ENCODE assay signal across 15 cellular contexts in genomic region chr14:87411370-87411769, GRCh38.
DNase-seq lines count a peak whose midpoint lies in the region; TF ChIP-seq lines count a peak whose summit lies in the region.
"Had no signal": no experiment of that assay in that cellular context is flagged by ENCODE, and none has a peak within 500 bp of the region (broad histone marks: within the 10 kb centered on the region; RNA-seq: fewer than 3 reads in every experiment).

No MANE protein-coding gene starts in this region.

- H3K4me1 Mint-ChIP-seq in MCF 10A (ENCODE audit: insufficient read depth, unreplicated experiment): no peaks in the 10 kb centered on the region
- H3K4me1 Mint-ChIP-seq: CD4-positive, CD25-positive, alpha-beta regulatory T cell; IgD-negative memory B cell had no signal

- no peak for TF ChIP-seq CTCF in MCF 10A (IDR thresholded peaks at IDR 0.05; ENCODE audit: unreplicated experiment)
- no peak for TF ChIP-seq CTCF in mammary epithelial cell (conservative IDR thresholded peaks at IDR 0.05 in 1 of 2, IDR thresholded peaks at IDR 0.05 in 1 of 2; ENCODE audit: extremely low read depth in 1 of 2, insufficient read depth in 1 of 2, low read depth in 1 of 2, low read length in 2 of 2)

- H3K9ac ChIP-seq in mammary epithelial cell (ENCODE audit: insufficient read depth, low read length): no peak overlapping the region
- H3K9ac ChIP-seq: BLaER1 had no signal

- no peak overlapping the region for H3K27ac ChIP-seq in mammary epithelial cell (ENCODE audit: insufficient read depth, low read depth, low read length)
- H3K27ac ChIP-seq: BLaER1 had no signal

- DNase-seq in MCF 10A (ENCODE audit: unreplicated experiment) (peak; percentile 35), mammary epithelial cell (no peak), ecto neural progenitor cell (ENCODE audit: low spot score) (peak; percentile 50), posterior vena cava (ENCODE audit: low spot score) (peak; percentile 59), NCI-H146 (lab: John Stamatoyannopoulos, UW) (no peak), cardiac septum (ENCODE audit: low spot score) (no peak)
- DNase-seq in activated naive CD4-positive, alpha-beta T cell treated with anti-CD3 and anti-CD28 coated beads, Interleukin-2, amount 50 U/mL, for 16 hours: no peak
- DNase-seq: 8988T; AML-193; CD4-positive, CD25-positive, alpha-beta regulatory T cell; DMS53 had no signal

- H3K36me3 Mint-ChIP-seq in MCF 10A (ENCODE audit: insufficient read depth, unreplicated experiment): no peaks in the 10 kb centered on the region
- H3K36me3 Mint-ChIP-seq: CD4-positive, CD25-positive, alpha-beta regulatory T cell; IgD-negative memory B cell had no signal

- WGBS in mammary epithelial cell (ENCODE audit: low coverage, missing lambda C conversion rate): 0% methylated on average over 3 of the region's 3 CpGs

- no peak overlapping the region for H3K4me2 ChIP-seq in mammary epithelial cell (ENCODE audit: insufficient read depth, low read depth, low read length)
- H3K4me2 ChIP-seq: BLaER1, GM23338 had no signal

- H2AFZ ChIP-seq in mammary epithelial cell (ENCODE audit: low read depth, low read length): no peak overlapping the region
- H2AFZ ChIP-seq: GM23338 had no signal

- no peak overlapping the region for H3K4me3 Mint-ChIP-seq in MCF 10A (ENCODE audit: unreplicated experiment)
- H3K4me3 Mint-ChIP-seq: CD4-positive, CD25-positive, alpha-beta regulatory T cell; GM23338; IgD-negative memory B cell had no signal

- H3K9me3 Mint-ChIP-seq in MCF 10A (ENCODE audit: unreplicated experiment): no peaks in the 10 kb centered on the region

- POLR2A ChIA-PET in MCF 10A (lab: Yijun Ruan, JAX): interaction anchor here (1.6 kb wide), 1 partner anchor 49 kb away, joined by 3 read pairs; no protein-coding TSS in a partner anchor

- H3K4me1 ChIP-seq in mammary epithelial cell (ENCODE audit: insufficient read depth, low read length): no peaks in the 10 kb centered on the region
- H3K4me1 ChIP-seq: BLaER1, HAP-1 had no signal

- no peaks in the 10 kb centered on the region for H3K27me3 ChIP-seq in mammary epithelial cell (ENCODE audit: insufficient read depth, low read length)
- H3K27me3 ChIP-seq: BLaER1 had no signal

- BruUV-seq in MCF 10A (replicated peaks; lab: Mats Ljungman, UMichigan): no TSS peak
- BruUV-seq in mammary epithelial cell (replicated peaks; lab: Mats Ljungman, UMichigan): no TSS peak

- H3K4me3 ChIP-seq in mammary epithelial cell (replicated peaks in 1 of 3; ENCODE audit: insufficient read depth in 1 of 3, low read depth in 2 of 3, low read length in 3 of 3): no peak overlapping the region
- H3K4me3 ChIP-seq: BLaER1, GM23338, HAP-1 had no signal

- dilution Hi-C loops in mammary epithelial cell (cut with HindIII; ENCODE audit: low sequenced_read_pairs): no loop called here

- in situ Hi-C loops in mammary epithelial cell (cut with MboI; ENCODE audit: low sequenced_read_pairs in 2 of 2): no loop called here

- CTCF ChIA-PET in MCF 10A (lab: Yijun Ruan, JAX) (interaction anchor here (0.7 kb wide), 1 partner anchor 200 kb away, joined by 3 read pairs; no protein-coding TSS in a partner anchor), mammary epithelial cell (lab: Charles Lee; ENCODE audit: low non-redundant PET) (no interaction called here)

- intact Hi-C loops in MCF 10A (cut with micrococcal nuclease) (no loop called here), mammary epithelial cell (cut with micrococcal nuclease) (no loop called here), posterior vena cava (cut with DNase I) (no loop called here), cardiac septum (cut with DNase I) (no loop called here)

- H3K9me3 ChIP-seq in mammary epithelial cell (replicated peaks; ENCODE audit: insufficient read depth, low read length): no peaks in the 10 kb centered on the region

- no peaks in the 10 kb centered on the region for H3K36me3 ChIP-seq in mammary epithelial cell (ENCODE audit: insufficient read depth, low read length)
- H3K36me3 ChIP-seq: BLaER1, HAP-1 had no signal

- no peaks in the 10 kb centered on the region for H3K27me3 Mint-ChIP-seq in MCF 10A (ENCODE audit: insufficient read depth, unreplicated experiment)
- H3K27me3 Mint-ChIP-seq: CD4-positive, CD25-positive, alpha-beta regulatory T cell; IgD-negative memory B cell had no signal

- H4K20me1 ChIP-seq in mammary epithelial cell (ENCODE audit: insufficient read depth, low read length): no peaks in the 10 kb centered on the region
- H4K20me1 ChIP-seq: BLaER1 had no signal

- H3K79me2 ChIP-seq in mammary epithelial cell (ENCODE audit: insufficient read depth, low read length): no peaks in the 10 kb centered on the region

- no peak overlapping the region for H3K27ac Mint-ChIP-seq in MCF 10A (ENCODE audit: low read depth, unreplicated experiment)
- H3K27ac Mint-ChIP-seq: CD4-positive, CD25-positive, alpha-beta regulatory T cell; GM23338; IgD-negative memory B cell had no signal

Comparison
In these comparisons a context has a peak if more than half of its experiments do, and no peak if none do; other contexts are left out.
1. DNase-seq: peak in MCF 10A (single experiment), ecto neural progenitor cell (single experiment) and posterior vena cava (single experiment); none in mammary epithelial cell (single experiment), NCI-H146 (single experiment), cardiac septum (single experiment) and activated naive CD4-positive, alpha-beta T cell treated with anti-CD3 and anti-CD28 coated beads, Interleukin-2, amount 50 U/mL, for 16 hours (single experiment).